ENCODE assay signal across 8 cellular contexts in genomic region chr11:134592391-134592990, GRCh38.
DNase-seq lines count a peak whose midpoint lies in the region; ATAC-seq and FAIRE-seq lines count a peak whose summit lies in the region.

No MANE protein-coding gene starts in this region.

- DNase-seq in NCI-H2029 (lab: John Stamatoyannopoulos, UW) (peak; percentile 11), NCI-H2029 treated with DMSO at 0.1 percent for 48 hours (lab: John Stamatoyannopoulos, UW) (no peak), LoVo (ENCODE audit: low spot score) (peak; percentile 2), iris pigment epithelial cell (ENCODE audit: low read depth) (peak; percentile 7), HTR-8/SVneo (ENCODE audit: insufficient read length, low spot score) (no peak), frontal cortex (ENCODE audit: low spot score in 2 of 2) (no peak)
- DNase-seq in activated CD8-positive, alpha-beta memory T cell treated with anti-CD3 and anti-CD28 coated beads for 4 hours (ENCODE audit: low read depth in 2 of 2), result peak; percentile 10 to 25
- no peak for DNase-seq in stimulated activated naive B cell treated with anti-CD40 and anti-IgM and Interleukin-4, amounts not matched to agents 10 μg/mL and 1 μg/mL and 100 μg/mL, for 72 hours

- no peak overlapping the region for H3K4me3 Mint-ChIP-seq in stimulated activated naive B cell treated with anti-CD40 and anti-IgM and Interleukin-4, amounts not matched to agents 10 μg/mL and 1 μg/mL and 100 μg/mL, for 72 hours

- no peaks in the 10 kb centered on the region for H3K4me1 Mint-ChIP-seq in stimulated activated naive B cell treated with anti-CD40 and anti-IgM and Interleukin-4, amounts not matched to agents 10 μg/mL and 1 μg/mL and 100 μg/mL, for 72 hours

- ATAC-seq in stimulated activated naive B cell treated with anti-CD40 and anti-IgM and Interleukin-4, amounts not matched to agents 10 μg/mL and 1 μg/mL and 100 μg/mL, for 72 hours (replicated peaks), result peak; percentile 50 to 61

- H3K27ac Mint-ChIP-seq in stimulated activated naive B cell treated with anti-CD40 and anti-IgM and Interleukin-4, amounts not matched to agents 10 μg/mL and 1 μg/mL and 100 μg/mL, for 72 hours, result no peak overlapping the region

- H3K36me3 Mint-ChIP-seq in stimulated activated naive B cell treated with anti-CD40 and anti-IgM and Interleukin-4, amounts not matched to agents 10 μg/mL and 1 μg/mL and 100 μg/mL, for 72 hours, result no peaks in the 10 kb centered on the region

- peaks cover 0 to 7% of the 10 kb centered on the region in 2 donors for H3K27me3 Mint-ChIP-seq in stimulated activated naive B cell treated with anti-CD40 and anti-IgM and Interleukin-4, amounts not matched to agents 10 μg/mL and 1 μg/mL and 100 μg/mL, for 72 hours

- FAIRE-seq in HTR-8/SVneo (lab: Jason Lieb, UNC), result no peak
- no peak for FAIRE-seq in frontal cortex (lab: Jason Lieb, UNC)

- H3K9me3 Mint-ChIP-seq in stimulated activated naive B cell treated with anti-CD40 and anti-IgM and Interleukin-4, amounts not matched to agents 10 μg/mL and 1 μg/mL and 100 μg/mL, for 72 hours, result no peaks in the 10 kb centered on the region

Comparison
In these comparisons a context has a peak if more than half of its experiments do, and no peak if none do; other contexts are left out.
1. DNase-seq: peak in NCI-H2029 (single experiment), LoVo (single experiment), activated CD8-positive, alpha-beta memory T cell treated with anti-CD3 and anti-CD28 coated beads for 4 hours (2 of 2) and iris pigment epithelial cell (single experiment); none in NCI-H2029 treated with DMSO at 0.1 percent for 48 hours (single experiment), stimulated activated naive B cell treated with anti-CD40 and anti-IgM and Interleukin-4, amounts not matched to agents 10 μg/mL and 1 μg/mL and 100 μg/mL, for 72 hours (single experiment), HTR-8/SVneo (single experiment) and frontal cortex (0 of 2).